1 cellular context compared by ENCODE assay signal in genomic region chr7:74572301-74573090, GRCh38.
TF ChIP-seq lines count a peak whose summit lies in the region.

No MANE protein-coding gene starts in this region.

TF ChIP-seq in SK-N-SH treated with all-trans-retinoic acid at 6 μM for 48 hours, 23 proteins besides CTCF, POLR2A, EP300 and RAD21 (continued from another document):
- TF ChIP-seq, protein P1, sequence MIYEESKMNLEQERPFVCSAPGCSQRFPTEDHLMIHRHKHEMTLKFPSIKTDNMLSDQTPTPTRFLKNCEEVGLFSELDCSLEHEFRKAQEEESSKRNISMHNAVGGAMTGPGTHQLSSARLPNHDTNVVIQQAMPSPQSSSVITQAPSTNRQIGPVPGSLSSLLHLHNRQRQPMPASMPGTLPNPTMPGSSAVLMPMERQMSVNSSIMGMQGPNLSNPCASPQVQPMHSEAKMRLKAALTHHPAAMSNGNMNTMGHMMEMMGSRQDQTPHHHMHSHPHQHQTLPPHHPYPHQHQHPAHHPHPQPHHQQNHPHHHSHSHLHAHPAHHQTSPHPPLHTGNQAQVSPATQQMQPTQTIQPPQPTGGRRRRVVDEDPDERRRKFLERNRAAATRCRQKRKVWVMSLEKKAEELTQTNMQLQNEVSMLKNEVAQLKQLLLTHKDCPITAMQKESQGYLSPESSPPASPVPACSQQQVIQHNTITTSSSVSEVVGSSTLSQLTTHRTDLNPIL (CRISPR knock-in tag; IDR thresholded peaks at IDR 0.05; ENCODE audit: low read depth): no peak
- TF ChIP-seq ZNF565 (CRISPR knock-in tag; conservative IDR thresholded peaks at IDR 0.05; ENCODE audit: low read depth): no peak
- TF ChIP-seq BACH2 (CRISPR knock-in tag; IDR thresholded peaks at IDR 0.05; ENCODE audit: borderline replicate concordance): no peak
- TF ChIP-seq, protein P2, sequence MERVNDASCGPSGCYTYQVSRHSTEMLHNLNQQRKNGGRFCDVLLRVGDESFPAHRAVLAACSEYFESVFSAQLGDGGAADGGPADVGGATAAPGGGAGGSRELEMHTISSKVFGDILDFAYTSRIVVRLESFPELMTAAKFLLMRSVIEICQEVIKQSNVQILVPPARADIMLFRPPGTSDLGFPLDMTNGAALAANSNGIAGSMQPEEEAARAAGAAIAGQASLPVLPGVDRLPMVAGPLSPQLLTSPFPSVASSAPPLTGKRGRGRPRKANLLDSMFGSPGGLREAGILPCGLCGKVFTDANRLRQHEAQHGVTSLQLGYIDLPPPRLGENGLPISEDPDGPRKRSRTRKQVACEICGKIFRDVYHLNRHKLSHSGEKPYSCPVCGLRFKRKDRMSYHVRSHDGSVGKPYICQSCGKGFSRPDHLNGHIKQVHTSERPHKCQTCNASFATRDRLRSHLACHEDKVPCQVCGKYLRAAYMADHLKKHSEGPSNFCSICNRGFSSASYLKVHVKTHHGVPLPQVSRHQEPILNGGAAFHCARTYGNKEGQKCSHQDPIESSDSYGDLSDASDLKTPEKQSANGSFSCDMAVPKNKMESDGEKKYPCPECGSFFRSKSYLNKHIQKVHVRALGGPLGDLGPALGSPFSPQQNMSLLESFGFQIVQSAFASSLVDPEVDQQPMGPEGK (CRISPR knock-in tag; IDR thresholded peaks at IDR 0.05; ENCODE audit: borderline replicate concordance): no peak
- no peak for TF ChIP-seq OSR1 (CRISPR knock-in tag; IDR thresholded peaks at IDR 0.05)
- no peak for TF ChIP-seq GLIS3 (CRISPR knock-in tag; IDR thresholded peaks at IDR 0.05)
- no peak for TF ChIP-seq ZFP3 (CRISPR knock-in tag; IDR thresholded peaks at IDR 0.05)
- no peak for TF ChIP-seq RARB (CRISPR knock-in tag; IDR thresholded peaks at IDR 0.05)
- no peak for TF ChIP-seq PPARA (CRISPR knock-in tag; IDR thresholded peaks at IDR 0.05; ENCODE audit: borderline replicate concordance)
- TF ChIP-seq ISL1 (CRISPR knock-in tag; IDR thresholded peaks at IDR 0.05): no peak
- TF ChIP-seq ZNF8 (CRISPR knock-in tag; IDR thresholded peaks at IDR 0.05): no peak
